Comparison of ENCODE assay signal across 19 cellular contexts in genomic region chr18:50738103-50738757, GRCh38.
"Had no signal": no experiment of that assay in that cellular context is flagged by ENCODE, and none has a peak within 500 bp of the region (broad histone marks: within the 10 kb centered on the region; RNA-seq: fewer than 3 reads in every experiment).

No MANE protein-coding gene starts in this region.

- DNase-seq: cortex of kidney; foreskin fibroblast; gastrocnemius medialis; head of caudate nucleus; left ventricle myocardium superior; lower lobe of right lung; naive thymus-derived CD8-positive, alpha-beta T cell; pancreas; right cardiac atrium; spleen; stimulated activated CD4-positive, alpha-beta T cell treated with anti-CD3 and anti-CD28 coated beads, Interleukin-4, amount 100 ng/mL, for 4 hours; stimulated activated naive CD8-positive, alpha-beta T cell treated with anti-CD3 and anti-CD28 coated beads, Interleukin-15, Interleukin-2, amounts not matched to agents 100 U/mL and 50 U/mL, for 24 hours; substantia nigra; testis; tibial artery had no signal

- H3K36me3 ChIP-seq: gastrocnemius medialis, lower lobe of right lung, neutrophil, pancreas, prostate gland, spleen, tibial artery had no signal

- H3K9me3 ChIP-seq: gastrocnemius medialis, lower lobe of right lung, neutrophil, pancreas, prostate gland, testis, tibial artery had no signal

- H3K27ac ChIP-seq: gastrocnemius medialis, lower lobe of right lung, neutrophil, pancreas, prostate gland, skin epidermis, spleen, testis, tibial artery had no signal

- H3K4me3 ChIP-seq: gastrocnemius medialis, lower lobe of right lung, pancreas, prostate gland, skin epidermis, spleen, testis, tibial artery had no signal

- H3K27me3 ChIP-seq: gastrocnemius medialis, neutrophil, pancreas, testis, tibial artery had no signal

- ATAC-seq: gastrocnemius medialis; lower lobe of right lung; naive thymus-derived CD8-positive, alpha-beta T cell; pancreas; right cardiac atrium; stimulated activated memory B cell treated with anti-CD40 and anti-IgM and Interleukin-4, amounts not matched to agents 10 μg/mL and 1 μg/mL and 100 μg/mL, for 72 hours; stimulated activated naive CD8-positive, alpha-beta T cell treated with anti-CD3 and anti-CD28 coated beads, Interleukin-15, Interleukin-2, amounts not matched to agents 100 U/mL and 50 U/mL, for 24 hours had no signal

- H3K4me1 ChIP-seq: gastrocnemius medialis, lower lobe of right lung, pancreas, prostate gland, spleen, testis, tibial artery had no signal
